ENCODE assay signal across 8 cellular contexts in genomic region chr5:150357326-150358260, GRCh38. TPM values are rescaled to one million over a fixed set of nuclear protein-coding genes. Genes with fewer than 3 reads are reported as not detected.
DNase-seq lines count a peak whose midpoint lies in the region; ATAC-seq and TF ChIP-seq lines count a peak whose summit lies in the region.

TSS of gene TCOF1 (plus strand) at chr5:150357697. CDS start at chr5:150357747, 50 bp downstream.

- H3K79me2 ChIP-seq in SK-N-SH (ENCODE audit: insufficient read depth): peaks cover 45% of the 10 kb centered on the region

- peak; percentile 91 for ATAC-seq in HG02571 (IDR thresholded peaks at IDR 0.05; ENCODE audit: unreplicated experiment)

- peaks cover 11 to 26% of the 10 kb centered on the region in 2 experiments for H3K36me3 ChIP-seq in SK-N-SH (replicated peaks in 1 of 2; ENCODE audit: control insufficient read depth in 1 of 2, insufficient read depth in 2 of 2, low read length in 1 of 2)

- no peak for TF ChIP-seq CTCF in SK-N-SH (IDR thresholded peaks at IDR 0.05)

- peak within 1 kb of the TSS; percentile 57 to 60 for H3K27ac ChIP-seq in SK-N-SH (ENCODE audit: low read depth in 2 of 2, low read length in 1 of 2)
- H3K27ac ChIP-seq in temporal lobe (ENCODE audit: low read depth, low read length): peak within 1 kb of the TSS; percentile 81

- H3F3A ChIP-seq in SK-N-SH (replicated peaks; ENCODE audit: insufficient read depth): no peaks in the 10 kb centered on the region

- CTCF ChIA-PET in SK-N-SH (lab: Yijun Ruan, JAX): interaction anchor here (1.1 to 1.6 kb wide), 4 partner anchors 11 to 523 kb away, joined by 3 to 4 read pairs (median 3); no protein-coding TSS in a partner anchor

- peaks cover 5% of the 10 kb centered on the region; the same call in 1 of the 2 replicates for H4K20me1 ChIP-seq in SK-N-SH (ENCODE audit: insufficient read depth)

- H3K9me2 ChIP-seq in SK-N-SH: no peaks in the 10 kb centered on the region

- POLR2A ChIA-PET in SK-N-SH (lab: Yijun Ruan, JAX): interaction anchor here (0.5 to 2.1 kb wide), 2 partner anchors 16 to 53 kb away, joined by 4 read pairs; no protein-coding TSS in a partner anchor

- DNase-seq in GM04504 (ENCODE audit: low read depth) (peak; percentile 89), NCI-H1048 (lab: John Stamatoyannopoulos, UW) (peak; percentile 92), SK-N-SH (peak; percentile 98), germinal center (ENCODE audit: low spot score) (peak; percentile 96), occipital lobe (lab: John Stamatoyannopoulos, UW) (peak; percentile 95)
- DNase-seq in activated naive CD4-positive, alpha-beta T cell treated with anti-CD3 and anti-CD28 coated beads, Interleukin-2, amount 50 U/mL, for 16 hours: peak; percentile 97

- TF ChIP-seq RAD21 in SK-N-SH (IDR thresholded peaks at IDR 0.05; ENCODE audit: low read length): no peak

- H3K4me1 ChIP-seq in SK-N-SH (ENCODE audit: control insufficient read depth in 1 of 2, insufficient read depth in 2 of 2, low read depth in 1 of 2, low read length in 1 of 2): peaks cover 3 to 19% of the 10 kb centered on the region in 2 experiments; a peak in 1 of 4 replicates

- 4% methylated on average over 35 of the region's 90 CpGs for WGBS in SK-N-SH (ENCODE audit: low lambda C conversion rate)

- H2AFZ ChIP-seq in SK-N-SH (ENCODE audit: low read depth): peak within 1 kb of the TSS; percentile 96

- peak within 1 kb of the TSS; percentile 81 for H3K9ac ChIP-seq in SK-N-SH

- H3K27me3 ChIP-seq in SK-N-SH (ENCODE audit: insufficient read depth): no peaks in the 10 kb centered on the region

- peak within 1 kb of the TSS; percentile 86 to 90 for H3K4me3 ChIP-seq in SK-N-SH (ENCODE audit: low read depth in 2 of 2, low read length in 1 of 2)

- TF ChIP-seq EP300 in SK-N-SH (IDR thresholded peaks at IDR 0.05; ENCODE audit: borderline replicate concordance in 1 of 2, low read depth in 1 of 2, low read length in 1 of 2): no peak

- no peaks in the 10 kb centered on the region for H3K9me3 ChIP-seq in SK-N-SH

- peak within 1 kb of the TSS; percentile 90 for H3K4me2 ChIP-seq in SK-N-SH

TF ChIP-seq in SK-N-SH, 30 proteins besides CTCF, POLR2A, EP300 and RAD21 (continues in another document):
- peak; percentile 75 for TF ChIP-seq CHD2 (IDR thresholded peaks at IDR 0.05; ENCODE audit: low read length, partially characterized antibody)
- no peak for TF ChIP-seq FOXJ3 (CRISPR knock-in tag; IDR thresholded peaks at IDR 0.05)
- no peak for TF ChIP-seq TCF12 (IDR thresholded peaks at IDR 0.05)
- TF ChIP-seq USF2 (IDR thresholded peaks at IDR 0.05; ENCODE audit: borderline replicate concordance, low read depth, low read length): no peak
- no peak for TF ChIP-seq YY1 (IDR thresholded peaks at IDR 0.05; ENCODE audit: low read depth)
- no peak for TF ChIP-seq RFX5 (IDR thresholded peaks at IDR 0.05; ENCODE audit: low read length)
- no peak for TF ChIP-seq FOXM1 (IDR thresholded peaks at IDR 0.05; ENCODE audit: low read depth)
- TF ChIP-seq SIN3A (IDR thresholded peaks at IDR 0.05; ENCODE audit: borderline replicate concordance, low read depth, low read length): peak; percentile 94
- no peak for TF ChIP-seq RXRA (IDR thresholded peaks at IDR 0.05; ENCODE audit: borderline replicate concordance, low read depth)
- no peak for TF ChIP-seq FOSL2 (IDR thresholded peaks at IDR 0.05; ENCODE audit: borderline replicate concordance, low read depth)
- TF ChIP-seq IRF3 (IDR thresholded peaks at IDR 0.05; ENCODE audit: low read depth, low read length): no peak
- TF ChIP-seq RCOR1 (IDR thresholded peaks at IDR 0.05; ENCODE audit: low read length): no peak
- no peak for TF ChIP-seq REST (IDR thresholded peaks at IDR 0.05; ENCODE audit: low read depth, low read length)
- TF ChIP-seq TAF1 (IDR thresholded peaks at IDR 0.05; ENCODE audit: borderline replicate concordance, low read depth, low read length): peak; percentile 42; the same call in 1 of the 2 replicates
- no peak for TF ChIP-seq GATA2 (CRISPR knock-in tag; IDR thresholded peaks at IDR 0.05)
- TF ChIP-seq TEAD4 (IDR thresholded peaks at IDR 0.05; ENCODE audit: borderline replicate concordance, insufficient read depth): no peak
- no peak for TF ChIP-seq JUND (IDR thresholded peaks at IDR 0.05)
- no peak for TF ChIP-seq NFIC (IDR thresholded peaks at IDR 0.05; ENCODE audit: borderline replicate concordance)
- TF ChIP-seq POLR2AphosphoS5 (IDR thresholded peaks at IDR 0.05; ENCODE audit: low read depth, low read length): peak; percentile 57
- no peak for TF ChIP-seq USF1 (IDR thresholded peaks at IDR 0.05; ENCODE audit: borderline replicate concordance, low read depth)
- peak; percentile 96 for TF ChIP-seq MAX (IDR thresholded peaks at IDR 0.05; ENCODE audit: low read depth)
- TF ChIP-seq MEF2A (IDR thresholded peaks at IDR 0.05; ENCODE audit: borderline replicate concordance, low read depth): no peak
- TF ChIP-seq EZH2phosphoT487 (IDR thresholded peaks at IDR 0.05; ENCODE audit: borderline replicate concordance, low read depth): no peak
- TF ChIP-seq ELF1 (IDR thresholded peaks at IDR 0.05): peak; percentile 69; the same call in 1 of the 2 replicates

RNA-seq across cellular contexts. Expression of gene TCOF1, which starts in this region (rescaled TPM):
- polyA plus RNA-seq in SK-N-SH (2012; rRNA removed): 21.9 and 33.0 TPM in 2 replicates
- polyA plus RNA-seq in SK-N-SH (2012; cell fraction: cytosol; rRNA removed): 17.0 and 24.0 TPM in 2 replicates
- polyA plus RNA-seq in SK-N-SH (2012; cell fraction: nucleus; rRNA removed): 92.6 and 94.3 TPM in 2 replicates
- total RNA-seq in occipital lobe (13.6 TPM), temporal lobe (11.3 TPM)

Comparison
In these comparisons a context has a peak if more than half of its experiments do, and no peak if none do; other contexts are left out.
1. Peak in every context shown above with its lines: DNase-seq, ATAC-seq, H3K4me3 ChIP-seq and H3K27ac ChIP-seq.